In genomic region chr9:37364751-37365360, GRCh38 we compare ENCODE assay signal across 10 cellular contexts. TPM values are rescaled to one million over a fixed set of nuclear protein-coding genes. Genes with fewer than 3 reads are reported as not detected.
DNase-seq lines count a peak whose midpoint lies in the region; ATAC-seq and TF ChIP-seq lines count a peak whose summit lies in the region.
"Had no signal": no experiment of that assay in that cellular context is flagged by ENCODE, and none has a peak within 500 bp of the region (broad histone marks: within the 10 kb centered on the region; RNA-seq: fewer than 3 reads in every experiment).

No MANE protein-coding gene starts in this region.

- peak; percentile 57 for TF ChIP-seq RAD21 in Ishikawa (IDR thresholded peaks at IDR 0.05; ENCODE audit: low read depth)

- H3K9me3 Mint-ChIP-seq in naive B cell = peaks cover 0 to 7% (median 0%) of the 10 kb centered on the region in 7 donors
- H3K9me3 Mint-ChIP-seq: nephron had no signal

- peak overlapping the region in 5 of 6 donors; percentile 74 to 92 (median 90) for H3K27ac Mint-ChIP-seq in naive B cell
- H3K27ac Mint-ChIP-seq: nephron had no signal

- peak; percentile 56 for TF ChIP-seq CTCF in GM06990 (IDR thresholded peaks at IDR 0.05; ENCODE audit: insufficient read depth, low read length, poor library complexity, severe bottlenecking)

- no peaks in the 10 kb centered on the region for H3K27me3 Mint-ChIP-seq in naive B cell

- peaks cover 8 to 17% of the 10 kb centered on the region in 2 donors for H3K36me3 Mint-ChIP-seq in naive B cell

- H3K4me1 Mint-ChIP-seq in naive B cell = peaks cover 54 to 84% (median 55%) of the 10 kb centered on the region in 3 donors
- H3K4me1 Mint-ChIP-seq: nephron had no signal

- TF ChIP-seq EP300 in Ishikawa (IDR thresholded peaks at IDR 0.05; ENCODE audit: borderline replicate concordance) = no peak

- no peak overlapping the region for H3K4me3 ChIP-seq in GM06990 (replicated peaks; ENCODE audit: low read depth, low read length)

- peak overlapping the region in 1 of 8 donors; percentile 80 for H3K4me3 Mint-ChIP-seq in naive B cell
- H3K4me3 Mint-ChIP-seq: nephron had no signal

- peak in 1 of 2 donors; percentile 20 for ATAC-seq in naive B cell (ENCODE audit: low read depth in 2 of 2)
- no peak for ATAC-seq in HG02973 (IDR thresholded peaks at IDR 0.05; ENCODE audit: unreplicated experiment)
- ATAC-seq in HG03378 (IDR thresholded peaks at IDR 0.05; ENCODE audit: unreplicated experiment) = no peak

- DNase-seq in GM06990 (ENCODE audit: extremely low read depth, insufficient read length) (no peak), naive B cell (no peak), SK-N-DZ (ENCODE audit: low spot score) (no peak), SW 1271 (lab: John Stamatoyannopoulos, UW) (no peak)
- DNase-seq in activated naive CD4-positive, alpha-beta T cell treated with anti-CD3 and anti-CD28 coated beads, Interleukin-2, amount 50 U/mL, for 16 hours = peak; percentile 38
- DNase-seq: NCI-H1048 had no signal

- H3K27me3 ChIP-seq in GM06990 (replicated peaks; ENCODE audit: control insufficient read depth, insufficient read depth, low read length) = no peaks in the 10 kb centered on the region

- H3K36me3 ChIP-seq in GM06990 (ENCODE audit: control insufficient read depth, insufficient read depth, low read length) = no peaks in the 10 kb centered on the region

TF ChIP-seq in Ishikawa, 13 proteins besides CTCF, POLR2A, EP300 and RAD21:
- TF ChIP-seq, protein P1, sequence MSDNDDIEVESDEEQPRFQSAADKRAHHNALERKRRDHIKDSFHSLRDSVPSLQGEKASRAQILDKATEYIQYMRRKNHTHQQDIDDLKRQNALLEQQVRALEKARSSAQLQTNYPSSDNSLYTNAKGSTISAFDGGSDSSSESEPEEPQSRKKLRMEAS (IDR thresholded peaks at IDR 0.05) = no peak
- TF ChIP-seq ZBTB7A (IDR thresholded peaks at IDR 0.05; ENCODE audit: low read depth) (no peak), EGR1 (IDR thresholded peaks at IDR 0.05) (no peak), YY1 (IDR thresholded peaks at IDR 0.05; ENCODE audit: low read depth) (no peak), TEAD4 (IDR thresholded peaks at IDR 0.05) (no peak), CEBPB (IDR thresholded peaks at IDR 0.05) (no peak), USF1 (IDR thresholded peaks at IDR 0.05) (no peak), FOXM1 (IDR thresholded peaks at IDR 0.05; ENCODE audit: borderline replicate concordance, low read depth) (no peak), REST (IDR thresholded peaks at IDR 0.05; ENCODE audit: low read depth) (no peak), CREB1 (IDR thresholded peaks at IDR 0.05; ENCODE audit: low read depth) (no peak), NFIC (IDR thresholded peaks at IDR 0.05) (no peak), TCF12 (IDR thresholded peaks at IDR 0.05; ENCODE audit: low read depth) (no peak), TAF1 (IDR thresholded peaks at IDR 0.05; ENCODE audit: low read depth) (no peak)

RNA-seq across cellular contexts. Expression of gene GRHPR, which starts 57.6 kb away (rescaled TPM):
- polyA plus RNA-seq in naive B cell (ENCODE audit: low read depth in 6 of 6) = 100 to 1,000 TPM in 5 of 6 donors, 10 to 100 TPM in 1; 90.5 to 185 (median 126) TPM
- polyA plus RNA-seq in SK-N-DZ (2014; cell fraction: cytosol; rRNA removed) = 226 and 229 TPM in 2 replicates
- 179 and 202 TPM in 2 replicates for polyA plus RNA-seq in SK-N-DZ (2014; cell fraction: nucleus; rRNA removed)
